Comparison of ENCODE assay signal across 31 cellular contexts in genomic region chr4:149755969-149756368, GRCh38. TPM values are rescaled to one million over a fixed set of nuclear protein-coding genes. Genes with fewer than 3 reads are reported as not detected.
"Had no signal": no experiment of that assay in that cellular context is flagged by ENCODE, and none has a peak within 500 bp of the region (broad histone marks: within the 10 kb centered on the region; RNA-seq: fewer than 3 reads in every experiment).

No MANE protein-coding gene starts in this region.

- H3K9me3 ChIP-seq: stomach, suprapubic skin, testis, thoracic aorta, thyroid gland, tibial artery, tibial nerve, transverse colon, upper lobe of left lung, upper lobe of right lung, vagina had no signal

- H3K36me3 Mint-ChIP-seq: stimulated activated effector memory CD8-positive, alpha-beta T cell treated with anti-CD3 and anti-CD28 coated beads, Interleukin-12 subunit alpha, Interleukin-12 subunit beta, amount 100 ng/mL, for 72 hours; stimulated activated memory B cell treated with anti-CD40 and anti-IgM and Interleukin-4, amounts not matched to agents 10 μg/mL and 1 μg/mL and 100 μg/mL, for 72 hours; stimulated activated naive B cell treated with anti-CD40 and anti-IgM and Interleukin-4, amounts not matched to agents 10 μg/mL and 1 μg/mL and 100 μg/mL, for 72 hours; type B pancreatic cell had no signal

- DNase-seq: stimulated activated CD4-positive, alpha-beta T cell treated with anti-CD3 and anti-CD28 coated beads, Interleukin-2, amount 100 ng/mL, for 48 hours; stimulated activated CD4-positive, alpha-beta T cell treated with anti-CD3 and anti-CD28 coated beads, Interleukin-4, amount 100 ng/mL, for 1 hour; stimulated activated CD4-positive, alpha-beta T cell treated with anti-CD3 and anti-CD28 coated beads, Interleukin-4, amount 100 ng/mL, for 24 hours; stimulated activated CD4-positive, alpha-beta T cell treated with anti-CD3 and anti-CD28 coated beads, Interleukin-4, amount 100 ng/mL, for 4 hours; stimulated activated CD8-positive, alpha-beta memory T cell treated with anti-CD3 and anti-CD28 coated beads, Interleukin-4, amount 100 ng/mL, for 48 hours; stimulated activated naive B cell treated with anti-CD40 and anti-IgM and Interleukin-4, amounts not matched to agents 10 μg/mL and 1 μg/mL and 100 μg/mL, for 72 hours; stimulated activated naive CD4-positive, alpha-beta T cell; stimulated activated naive CD4-positive, alpha-beta T cell treated with Interleukin-2 at 50 U/mL for 16 hours; stimulated activated naive CD8-positive, alpha-beta T cell treated with anti-CD3 and anti-CD28 coated beads, Interleukin-15, amount 100 ng/mL, for 72 hours; stimulated activated naive CD8-positive, alpha-beta T cell treated with anti-CD3 and anti-CD28 coated beads, Interleukin-15, Interleukin-2, amounts not matched to agents 100 U/mL and 50 U/mL, for 24 hours; stomach; substantia nigra; testis; thyroid gland; tibial artery; transverse colon; trophoblast cell; upper lobe of left lung; upper lobe of right lung had no signal

- H3K27ac Mint-ChIP-seq: stimulated activated effector memory CD8-positive, alpha-beta T cell treated with anti-CD3 and anti-CD28 coated beads, Interleukin-12 subunit alpha, Interleukin-12 subunit beta, amount 100 ng/mL, for 72 hours; stimulated activated memory B cell treated with anti-CD40 and anti-IgM and Interleukin-4, amounts not matched to agents 10 μg/mL and 1 μg/mL and 100 μg/mL, for 72 hours; stimulated activated naive B cell treated with anti-CD40 and anti-IgM and Interleukin-4, amounts not matched to agents 10 μg/mL and 1 μg/mL and 100 μg/mL, for 72 hours; stimulated activated naive CD8-positive, alpha-beta T cell treated with anti-CD3 and anti-CD28 coated beads, Interleukin-15, amount 100 ng/mL, for 72 hours; stimulated activated naive CD8-positive, alpha-beta T cell treated with anti-CD3 and anti-CD28 coated beads, Interleukin-15, Interleukin-2, amounts not matched to agents 100 ng/mL and 50 ng/mL, for 24 hours; type B pancreatic cell had no signal

- H3K36me3 ChIP-seq: stomach, suprapubic skin, thoracic aorta, thyroid gland, tibial artery, tibial nerve, transverse colon, upper lobe of left lung, upper lobe of right lung, vagina had no signal

- H3K4me3 Mint-ChIP-seq: stimulated activated effector memory CD8-positive, alpha-beta T cell treated with anti-CD3 and anti-CD28 coated beads, Interleukin-12 subunit alpha, Interleukin-12 subunit beta, amount 100 ng/mL, for 72 hours; stimulated activated memory B cell treated with anti-CD40 and anti-IgM and Interleukin-4, amounts not matched to agents 10 μg/mL and 1 μg/mL and 100 μg/mL, for 72 hours; stimulated activated naive B cell treated with anti-CD40 and anti-IgM and Interleukin-4, amounts not matched to agents 10 μg/mL and 1 μg/mL and 100 μg/mL, for 72 hours; stimulated activated naive CD8-positive, alpha-beta T cell treated with anti-CD3 and anti-CD28 coated beads, Interleukin-15, amount 100 ng/mL, for 72 hours; stimulated activated naive CD8-positive, alpha-beta T cell treated with anti-CD3 and anti-CD28 coated beads, Interleukin-15, Interleukin-2, amounts not matched to agents 100 ng/mL and 50 ng/mL, for 24 hours; type B pancreatic cell had no signal

- H3K27me3 ChIP-seq: stomach, suprapubic skin, testis, thyroid gland, tibial artery, tibial nerve, transverse colon, upper lobe of left lung, upper lobe of right lung, vagina had no signal

- H3K27ac ChIP-seq: stomach, suprapubic skin, testis, thoracic aorta, thyroid gland, tibial artery, tibial nerve, transverse colon, upper lobe of left lung, upper lobe of right lung, vagina had no signal

- ATAC-seq: stimulated activated effector memory CD8-positive, alpha-beta T cell treated with anti-CD3 and anti-CD28 coated beads, Interleukin-12 subunit alpha, Interleukin-12 subunit beta, amount 100 ng/mL, for 72 hours; stimulated activated memory B cell treated with anti-CD40 and anti-IgM and Interleukin-4, amounts not matched to agents 10 μg/mL and 1 μg/mL and 100 μg/mL, for 72 hours; stimulated activated naive B cell treated with anti-CD40 and anti-IgM and Interleukin-4, amounts not matched to agents 10 μg/mL and 1 μg/mL and 100 μg/mL, for 72 hours; stimulated activated naive CD8-positive, alpha-beta T cell treated with anti-CD3 and anti-CD28 coated beads, Interleukin-15, amount 100 ng/mL, for 72 hours; stimulated activated naive CD8-positive, alpha-beta T cell treated with anti-CD3 and anti-CD28 coated beads, Interleukin-15, Interleukin-2, amounts not matched to agents 100 U/mL and 50 U/mL, for 24 hours; upper lobe of right lung had no signal

- H3K4me1 Mint-ChIP-seq: stimulated activated effector memory CD8-positive, alpha-beta T cell treated with anti-CD3 and anti-CD28 coated beads, Interleukin-12 subunit alpha, Interleukin-12 subunit beta, amount 100 ng/mL, for 72 hours; stimulated activated memory B cell treated with anti-CD40 and anti-IgM and Interleukin-4, amounts not matched to agents 10 μg/mL and 1 μg/mL and 100 μg/mL, for 72 hours; stimulated activated naive B cell treated with anti-CD40 and anti-IgM and Interleukin-4, amounts not matched to agents 10 μg/mL and 1 μg/mL and 100 μg/mL, for 72 hours; stimulated activated naive CD8-positive, alpha-beta T cell treated with anti-CD3 and anti-CD28 coated beads, Interleukin-15, amount 100 ng/mL, for 72 hours had no signal

- H3K4me3 ChIP-seq: stomach, suprapubic skin, testis, thoracic aorta, thyroid gland, tibial artery, tibial nerve, transverse colon, upper lobe of left lung, upper lobe of right lung, vagina had no signal

- H3K27me3 Mint-ChIP-seq: stimulated activated memory B cell treated with anti-CD40 and anti-IgM and Interleukin-4, amounts not matched to agents 10 μg/mL and 1 μg/mL and 100 μg/mL, for 72 hours; stimulated activated naive B cell treated with anti-CD40 and anti-IgM and Interleukin-4, amounts not matched to agents 10 μg/mL and 1 μg/mL and 100 μg/mL, for 72 hours; stimulated activated naive CD8-positive, alpha-beta T cell treated with anti-CD3 and anti-CD28 coated beads, Interleukin-15, amount 100 ng/mL, for 72 hours; stimulated activated naive CD8-positive, alpha-beta T cell treated with anti-CD3 and anti-CD28 coated beads, Interleukin-15, Interleukin-2, amounts not matched to agents 100 ng/mL and 50 ng/mL, for 24 hours; type B pancreatic cell had no signal

- H3K4me1 ChIP-seq: stomach, suprapubic skin, testis, thyroid gland, tibial artery, tibial nerve, transverse colon, upper lobe of left lung, upper lobe of right lung, vagina had no signal

- H3K9me3 Mint-ChIP-seq: stimulated activated memory B cell treated with anti-CD40 and anti-IgM and Interleukin-4, amounts not matched to agents 10 μg/mL and 1 μg/mL and 100 μg/mL, for 72 hours; stimulated activated naive B cell treated with anti-CD40 and anti-IgM and Interleukin-4, amounts not matched to agents 10 μg/mL and 1 μg/mL and 100 μg/mL, for 72 hours; stimulated activated naive CD8-positive, alpha-beta T cell treated with anti-CD3 and anti-CD28 coated beads, Interleukin-15, amount 100 ng/mL, for 72 hours; stimulated activated naive CD8-positive, alpha-beta T cell treated with anti-CD3 and anti-CD28 coated beads, Interleukin-15, Interleukin-2, amounts not matched to agents 100 ng/mL and 50 ng/mL, for 24 hours; type B pancreatic cell had no signal

RNA-seq across cellular contexts. Expression of gene IQCM, which starts 59.7 kb away (rescaled TPM):
- total RNA-seq: stomach, subcutaneous adipose tissue, suprapubic skin, temporal lobe, thoracic aorta, thyroid gland, tibial nerve, upper lobe of left lung, upper lobe of right lung, ureter, urinary bladder, vagina had no signal
